ENCODE assay signal across 1 cellular context in the genomic region with DNA sequence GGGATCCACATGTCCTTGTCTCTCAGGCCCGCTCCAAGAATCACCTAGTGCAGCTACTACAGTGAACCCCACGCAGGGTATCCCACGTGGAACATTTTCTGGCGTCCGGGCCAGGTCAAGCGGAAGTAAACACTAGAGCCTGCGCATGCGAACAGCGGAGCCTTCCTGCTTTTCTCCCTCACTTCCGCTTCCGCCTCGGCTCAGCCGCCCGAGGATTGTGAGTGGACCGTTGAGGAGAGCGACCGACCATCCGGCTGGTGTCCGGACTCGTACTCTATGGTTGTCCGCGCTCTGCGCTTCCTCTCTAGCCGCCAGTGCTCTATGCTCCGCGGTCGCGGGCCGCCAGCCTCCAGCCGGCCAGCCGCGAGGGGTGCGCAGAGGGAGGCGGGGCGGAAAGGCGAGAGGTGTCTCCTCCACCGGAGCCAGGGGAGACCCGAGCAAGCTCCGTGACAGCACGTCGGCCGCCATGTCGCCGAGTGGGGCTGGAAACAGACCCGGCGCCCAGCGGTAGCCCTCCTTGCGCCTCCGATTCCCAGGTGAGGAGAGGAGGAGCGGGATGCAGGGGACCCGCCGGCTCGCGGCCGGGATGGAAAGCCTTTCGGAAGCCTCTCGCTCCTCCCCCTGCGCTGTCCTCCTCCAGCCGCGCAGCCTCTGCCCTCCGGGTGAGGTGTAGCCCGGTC.
TF ChIP-seq lines count a peak whose summit lies in the region.

A gene with protein sequence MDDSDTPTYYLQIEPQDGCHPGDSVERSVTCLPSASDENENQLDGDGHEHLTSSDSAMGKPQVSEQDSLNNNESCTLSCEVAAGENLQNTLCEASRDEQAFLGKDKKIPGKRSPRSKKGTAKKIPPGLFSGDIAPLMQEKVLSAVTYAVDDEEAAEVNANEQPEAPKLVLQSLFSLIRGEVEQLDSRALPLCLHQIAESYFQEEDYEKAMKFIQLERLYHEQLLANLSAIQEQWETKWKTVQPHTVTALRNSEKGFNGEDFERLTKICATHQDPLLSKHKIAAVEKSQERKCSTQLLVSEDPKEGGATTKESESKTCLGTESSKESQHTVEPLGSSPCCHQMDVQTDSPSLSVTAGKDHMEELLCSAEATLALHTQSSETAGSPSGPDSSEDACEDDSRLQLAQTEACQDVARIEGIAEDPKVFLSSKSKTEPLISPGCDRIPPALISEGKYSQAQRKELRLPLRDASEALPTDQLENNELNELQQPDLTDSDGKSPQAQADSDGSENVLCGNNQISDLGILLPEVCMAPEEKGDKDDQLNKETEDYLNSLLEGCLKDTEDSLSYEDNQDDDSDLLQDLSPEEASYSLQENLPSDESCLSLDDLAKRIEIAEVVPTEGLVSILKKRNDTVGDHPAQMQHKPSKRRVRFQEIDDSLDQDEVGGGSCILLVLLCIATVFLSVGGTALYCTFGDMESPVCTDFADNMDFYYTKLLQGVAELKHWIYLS (plus strand): TSS at position 329 of the 680 bp plus-strand sequence. CDS start 25,107 bp downstream, outside the sequence.
A gene with protein sequence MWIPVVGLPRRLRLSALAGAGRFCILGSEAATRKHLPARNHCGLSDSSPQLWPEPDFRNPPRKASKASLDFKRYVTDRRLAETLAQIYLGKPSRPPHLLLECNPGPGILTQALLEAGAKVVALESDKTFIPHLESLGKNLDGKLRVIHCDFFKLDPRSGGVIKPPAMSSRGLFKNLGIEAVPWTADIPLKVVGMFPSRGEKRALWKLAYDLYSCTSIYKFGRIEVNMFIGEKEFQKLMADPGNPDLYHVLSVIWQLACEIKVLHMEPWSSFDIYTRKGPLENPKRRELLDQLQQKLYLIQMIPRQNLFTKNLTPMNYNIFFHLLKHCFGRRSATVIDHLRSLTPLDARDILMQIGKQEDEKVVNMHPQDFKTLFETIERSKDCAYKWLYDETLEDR (minus strand): TSS at position 134 of the 680 bp plus-strand sequence. CDS start 123 bp downstream, at position 11.

TF ChIP-seq in K562, 482 proteins besides CTCF, POLR2A, EP300 and RAD21 (continued from another document and continues in another):
- TF ChIP-seq, protein P1, sequence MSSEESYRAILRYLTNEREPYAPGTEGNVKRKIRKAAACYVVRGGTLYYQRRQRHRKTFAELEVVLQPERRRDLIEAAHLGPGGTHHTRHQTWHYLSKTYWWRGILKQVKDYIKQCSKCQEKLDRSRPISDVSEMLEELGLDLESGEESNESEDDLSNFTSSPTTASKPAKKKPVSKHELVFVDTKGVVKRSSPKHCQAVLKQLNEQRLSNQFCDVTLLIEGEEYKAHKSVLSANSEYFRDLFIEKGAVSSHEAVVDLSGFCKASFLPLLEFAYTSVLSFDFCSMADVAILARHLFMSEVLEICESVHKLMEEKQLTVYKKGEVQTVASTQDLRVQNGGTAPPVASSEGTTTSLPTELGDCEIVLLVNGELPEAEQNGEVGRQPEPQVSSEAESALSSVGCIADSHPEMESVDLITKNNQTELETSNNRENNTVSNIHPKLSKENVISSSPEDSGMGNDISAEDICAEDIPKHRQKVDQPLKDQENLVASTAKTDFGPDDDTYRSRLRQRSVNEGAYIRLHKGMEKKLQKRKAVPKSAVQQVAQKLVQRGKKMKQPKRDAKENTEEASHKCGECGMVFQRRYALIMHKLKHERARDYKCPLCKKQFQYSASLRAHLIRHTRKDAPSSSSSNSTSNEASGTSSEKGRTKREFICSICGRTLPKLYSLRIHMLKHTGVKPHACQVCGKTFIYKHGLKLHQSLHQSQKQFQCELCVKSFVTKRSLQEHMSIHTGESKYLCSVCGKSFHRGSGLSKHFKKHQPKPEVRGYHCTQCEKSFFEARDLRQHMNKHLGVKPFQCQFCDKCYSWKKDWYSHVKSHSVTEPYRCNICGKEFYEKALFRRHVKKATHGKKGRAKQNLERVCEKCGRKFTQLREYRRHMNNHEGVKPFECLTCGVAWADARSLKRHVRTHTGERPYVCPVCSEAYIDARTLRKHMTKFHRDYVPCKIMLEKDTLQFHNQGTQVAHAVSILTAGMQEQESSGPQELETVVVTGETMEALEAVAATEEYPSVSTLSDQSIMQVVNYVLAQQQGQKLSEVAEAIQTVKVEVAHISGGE (CRISPR knock-in tag; IDR thresholded peaks at IDR 0.05) = peak in 2 of 3 experiments; percentile 58 to 94; a peak in 4 of 6 replicates
- TF ChIP-seq NR2C2 (CRISPR knock-in tag; IDR thresholded peaks at IDR 0.05) (peak; percentile 91), NR2C2 (tag; IDR thresholded peaks at IDR 0.05) (peak; percentile 99), EGR1 (conservative IDR thresholded peaks at IDR 0.05) (no peak), ZEB2 (IDR thresholded peaks at IDR 0.05) (no peak; the same call in 1 of the 2 replicates), ZBTB1 (CRISPR knock-in tag; IDR thresholded peaks at IDR 0.05; ENCODE audit: borderline replicate concordance, low read depth) (peak; percentile 27), POU5F1 (IDR thresholded peaks at IDR 0.05; ENCODE audit: borderline replicate concordance, low read depth, low read length, partially characterized antibody) (peak; percentile 86), SMARCA4 (IDR thresholded peaks at IDR 0.05) (no peak), GATAD2B (IDR thresholded peaks at IDR 0.05; ENCODE audit: borderline replicate concordance) (peak; percentile 51; the same call in 1 of the 2 replicates), TBP (optimal IDR thresholded peaks at IDR 0.05; ENCODE audit: low read depth, low read length) (peak; percentile 79), HMGN3 (IDR thresholded peaks at IDR 0.05; ENCODE audit: borderline replicate concordance, extremely low read depth, insufficient read length, low read depth, low read length) (peak; percentile 96), MXI1 (IDR thresholded peaks at IDR 0.05; ENCODE audit: low read depth, low read length) (peak; percentile 98), RBM34 (IDR thresholded peaks at IDR 0.05; ENCODE audit: borderline replicate concordance, insufficient read depth, low read length) (no peak), RAD51 (IDR thresholded peaks at IDR 0.05; ENCODE audit: borderline replicate concordance, low read depth) (no peak), SRSF9 (IDR thresholded peaks at IDR 0.05; ENCODE audit: borderline replicate concordance, low read depth, low read length) (no peak), KDM4B (IDR thresholded peaks at IDR 0.05; ENCODE audit: borderline replicate concordance in 2 of 2, low read depth in 1 of 2) (peak in 1 of 2 experiments; percentile 83; a peak in 2 of 4 replicates), SMARCB1 (IDR thresholded peaks at IDR 0.05; ENCODE audit: insufficient read length, low read depth) (no peak), C11orf30 (IDR thresholded peaks at IDR 0.05; ENCODE audit: low read depth) (peak; percentile 92), PHB (CRISPR knock-in tag; IDR thresholded peaks at IDR 0.05) (peak; percentile 45; the same call in 1 of the 2 replicates), BMI1 (IDR thresholded peaks at IDR 0.05; ENCODE audit: low read length) (no peak), SOX6 (IDR thresholded peaks at IDR 0.05) (peak; percentile 64), TAF9B (IDR thresholded peaks at IDR 0.05; ENCODE audit: partially characterized antibody) (peak; percentile 64), GTF2F1 (IDR thresholded peaks at IDR 0.05; ENCODE audit: low read depth, low read length) (no peak), HNRNPL (IDR thresholded peaks at IDR 0.05; ENCODE audit: low read depth, low read length) (no peak)
- TF ChIP-seq, protein P2, sequence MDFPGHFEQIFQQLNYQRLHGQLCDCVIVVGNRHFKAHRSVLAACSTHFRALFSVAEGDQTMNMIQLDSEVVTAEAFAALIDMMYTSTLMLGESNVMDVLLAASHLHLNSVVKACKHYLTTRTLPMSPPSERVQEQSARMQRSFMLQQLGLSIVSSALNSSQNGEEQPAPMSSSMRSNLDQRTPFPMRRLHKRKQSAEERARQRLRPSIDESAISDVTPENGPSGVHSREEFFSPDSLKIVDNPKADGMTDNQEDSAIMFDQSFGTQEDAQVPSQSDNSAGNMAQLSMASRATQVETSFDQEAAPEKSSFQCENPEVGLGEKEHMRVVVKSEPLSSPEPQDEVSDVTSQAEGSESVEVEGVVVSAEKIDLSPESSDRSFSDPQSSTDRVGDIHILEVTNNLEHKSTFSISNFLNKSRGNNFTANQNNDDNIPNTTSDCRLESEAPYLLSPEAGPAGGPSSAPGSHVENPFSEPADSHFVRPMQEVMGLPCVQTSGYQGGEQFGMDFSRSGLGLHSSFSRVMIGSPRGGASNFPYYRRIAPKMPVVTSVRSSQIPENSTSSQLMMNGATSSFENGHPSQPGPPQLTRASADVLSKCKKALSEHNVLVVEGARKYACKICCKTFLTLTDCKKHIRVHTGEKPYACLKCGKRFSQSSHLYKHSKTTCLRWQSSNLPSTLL (IDR thresholded peaks at IDR 0.05) = no peak
- TF ChIP-seq, protein P3, sequence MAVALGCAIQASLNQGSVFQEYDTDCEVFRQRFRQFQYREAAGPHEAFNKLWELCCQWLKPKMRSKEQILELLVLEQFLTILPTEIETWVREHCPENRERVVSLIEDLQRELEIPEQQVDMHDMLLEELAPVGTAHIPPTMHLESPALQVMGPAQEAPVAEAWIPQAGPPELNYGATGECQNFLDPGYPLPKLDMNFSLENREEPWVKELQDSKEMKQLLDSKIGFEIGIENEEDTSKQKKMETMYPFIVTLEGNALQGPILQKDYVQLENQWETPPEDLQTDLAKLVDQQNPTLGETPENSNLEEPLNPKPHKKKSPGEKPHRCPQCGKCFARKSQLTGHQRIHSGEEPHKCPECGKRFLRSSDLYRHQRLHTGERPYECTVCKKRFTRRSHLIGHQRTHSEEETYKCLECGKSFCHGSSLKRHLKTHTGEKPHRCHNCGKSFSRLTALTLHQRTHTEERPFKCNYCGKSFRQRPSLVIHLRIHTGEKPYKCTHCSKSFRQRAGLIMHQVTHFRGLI (CRISPR knock-in tag; IDR thresholded peaks at IDR 0.05) = no peak
- TF ChIP-seq, protein P4, sequence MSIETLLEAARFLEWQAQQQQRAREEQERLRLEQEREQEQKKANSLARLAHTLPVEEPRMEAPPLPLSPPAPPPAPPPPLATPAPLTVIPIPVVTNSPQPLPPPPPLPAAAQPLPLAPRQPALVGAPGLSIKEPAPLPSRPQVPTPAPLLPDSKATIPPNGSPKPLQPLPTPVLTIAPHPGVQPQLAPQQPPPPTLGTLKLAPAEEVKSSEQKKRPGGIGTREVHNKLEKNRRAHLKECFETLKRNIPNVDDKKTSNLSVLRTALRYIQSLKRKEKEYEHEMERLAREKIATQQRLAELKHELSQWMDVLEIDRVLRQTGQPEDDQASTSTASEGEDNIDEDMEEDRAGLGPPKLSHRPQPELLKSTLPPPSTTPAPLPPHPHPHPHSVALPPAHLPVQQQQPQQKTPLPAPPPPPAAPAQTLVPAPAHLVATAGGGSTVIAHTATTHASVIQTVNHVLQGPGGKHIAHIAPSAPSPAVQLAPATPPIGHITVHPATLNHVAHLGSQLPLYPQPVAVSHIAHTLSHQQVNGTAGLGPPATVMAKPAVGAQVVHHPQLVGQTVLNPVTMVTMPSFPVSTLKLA (conservative IDR thresholded peaks at IDR 0.05) = peak; percentile 100
- TF ChIP-seq, protein P5, sequence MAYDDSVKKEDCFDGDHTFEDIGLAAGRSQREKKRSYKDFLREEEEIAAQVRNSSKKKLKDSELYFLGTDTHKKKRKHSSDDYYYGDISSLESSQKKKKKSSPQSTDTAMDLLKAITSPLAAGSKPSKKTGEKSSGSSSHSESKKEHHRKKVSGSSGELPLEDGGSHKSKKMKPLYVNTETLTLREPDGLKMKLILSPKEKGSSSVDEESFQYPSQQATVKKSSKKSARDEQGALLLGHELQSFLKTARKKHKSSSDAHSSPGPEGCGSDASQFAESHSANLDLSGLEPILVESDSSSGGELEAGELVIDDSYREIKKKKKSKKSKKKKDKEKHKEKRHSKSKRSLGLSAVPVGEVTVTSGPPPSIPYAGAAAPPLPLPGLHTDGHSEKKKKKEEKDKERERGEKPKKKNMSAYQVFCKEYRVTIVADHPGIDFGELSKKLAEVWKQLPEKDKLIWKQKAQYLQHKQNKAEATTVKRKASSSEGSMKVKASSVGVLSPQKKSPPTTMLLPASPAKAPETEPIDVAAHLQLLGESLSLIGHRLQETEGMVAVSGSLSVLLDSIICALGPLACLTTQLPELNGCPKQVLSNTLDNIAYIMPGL (CRISPR knock-in tag; IDR thresholded peaks at IDR 0.05) = peak; percentile 82
- TF ChIP-seq, protein P6, sequence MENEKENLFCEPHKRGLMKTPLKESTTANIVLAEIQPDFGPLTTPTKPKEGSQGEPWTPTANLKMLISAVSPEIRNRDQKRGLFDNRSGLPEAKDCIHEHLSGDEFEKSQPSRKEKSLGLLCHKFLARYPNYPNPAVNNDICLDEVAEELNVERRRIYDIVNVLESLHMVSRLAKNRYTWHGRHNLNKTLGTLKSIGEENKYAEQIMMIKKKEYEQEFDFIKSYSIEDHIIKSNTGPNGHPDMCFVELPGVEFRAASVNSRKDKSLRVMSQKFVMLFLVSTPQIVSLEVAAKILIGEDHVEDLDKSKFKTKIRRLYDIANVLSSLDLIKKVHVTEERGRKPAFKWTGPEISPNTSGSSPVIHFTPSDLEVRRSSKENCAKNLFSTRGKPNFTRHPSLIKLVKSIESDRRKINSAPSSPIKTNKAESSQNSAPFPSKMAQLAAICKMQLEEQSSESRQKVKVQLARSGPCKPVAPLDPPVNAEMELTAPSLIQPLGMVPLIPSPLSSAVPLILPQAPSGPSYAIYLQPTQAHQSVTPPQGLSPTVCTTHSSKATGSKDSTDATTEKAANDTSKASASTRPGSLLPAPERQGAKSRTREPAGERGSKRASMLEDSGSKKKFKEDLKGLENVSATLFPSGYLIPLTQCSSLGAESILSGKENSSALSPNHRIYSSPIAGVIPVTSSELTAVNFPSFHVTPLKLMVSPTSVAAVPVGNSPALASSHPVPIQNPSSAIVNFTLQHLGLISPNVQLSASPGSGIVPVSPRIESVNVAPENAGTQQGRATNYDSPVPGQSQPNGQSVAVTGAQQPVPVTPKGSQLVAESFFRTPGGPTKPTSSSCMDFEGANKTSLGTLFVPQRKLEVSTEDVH (IDR thresholded peaks at IDR 0.05; ENCODE audit: low read depth, partially characterized antibody) = peak; percentile 98
- TF ChIP-seq, protein P7, sequence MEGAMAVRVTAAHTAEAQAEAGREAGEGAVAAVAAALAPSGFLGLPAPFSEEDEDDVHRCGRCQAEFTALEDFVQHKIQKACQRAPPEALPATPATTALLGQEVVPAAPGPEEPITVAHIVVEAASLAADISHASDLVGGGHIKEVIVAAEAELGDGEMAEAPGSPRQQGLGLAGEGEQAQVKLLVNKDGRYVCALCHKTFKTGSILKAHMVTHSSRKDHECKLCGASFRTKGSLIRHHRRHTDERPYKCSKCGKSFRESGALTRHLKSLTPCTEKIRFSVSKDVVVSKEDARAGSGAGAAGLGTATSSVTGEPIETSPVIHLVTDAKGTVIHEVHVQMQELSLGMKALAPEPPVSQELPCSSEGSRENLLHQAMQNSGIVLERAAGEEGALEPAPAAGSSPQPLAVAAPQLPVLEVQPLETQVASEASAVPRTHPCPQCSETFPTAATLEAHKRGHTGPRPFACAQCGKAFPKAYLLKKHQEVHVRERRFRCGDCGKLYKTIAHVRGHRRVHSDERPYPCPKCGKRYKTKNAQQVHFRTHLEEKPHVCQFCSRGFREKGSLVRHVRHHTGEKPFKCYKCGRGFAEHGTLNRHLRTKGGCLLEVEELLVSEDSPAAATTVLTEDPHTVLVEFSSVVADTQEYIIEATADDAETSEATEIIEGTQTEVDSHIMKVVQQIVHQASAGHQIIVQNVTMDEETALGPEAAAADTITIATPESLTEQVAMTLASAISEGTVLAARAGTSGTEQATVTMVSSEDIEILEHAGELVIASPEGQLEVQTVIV (CRISPR knock-in tag; IDR thresholded peaks at IDR 0.05; ENCODE audit: borderline replicate concordance) = no peak
- TF ChIP-seq, protein P8, sequence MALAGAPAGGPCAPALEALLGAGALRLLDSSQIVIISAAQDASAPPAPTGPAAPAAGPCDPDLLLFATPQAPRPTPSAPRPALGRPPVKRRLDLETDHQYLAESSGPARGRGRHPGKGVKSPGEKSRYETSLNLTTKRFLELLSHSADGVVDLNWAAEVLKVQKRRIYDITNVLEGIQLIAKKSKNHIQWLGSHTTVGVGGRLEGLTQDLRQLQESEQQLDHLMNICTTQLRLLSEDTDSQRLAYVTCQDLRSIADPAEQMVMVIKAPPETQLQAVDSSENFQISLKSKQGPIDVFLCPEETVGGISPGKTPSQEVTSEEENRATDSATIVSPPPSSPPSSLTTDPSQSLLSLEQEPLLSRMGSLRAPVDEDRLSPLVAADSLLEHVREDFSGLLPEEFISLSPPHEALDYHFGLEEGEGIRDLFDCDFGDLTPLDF (CRISPR knock-in tag; IDR thresholded peaks at IDR 0.05) = peak; percentile 84
